9 cellular contexts compared by ENCODE assay signal in genomic region chr5:62720036-62720441, GRCh38.
A peak's percentile ranks its signal among the peaks of the same experiment; 100 is the strongest.
DNase-seq lines count a peak whose midpoint lies in the region; ATAC-seq and TF ChIP-seq lines count a peak whose summit lies in the region.
"Had no signal": no experiment of that assay in that cellular context is flagged by ENCODE, and none has a peak within 500 bp of the region (broad histone marks: within the 10 kb centered on the region; RNA-seq: fewer than 3 reads in every experiment).

No MANE protein-coding gene starts in this region.

- peak; percentile 56 for DNase-seq in AG20443 (ENCODE audit: low spot score)
- DNase-seq in HCT116 (ENCODE audit: low read depth, low spot score), result peak; percentile 31
- peak; percentile 72 for DNase-seq in Karpas-422
- DNase-seq in adipocyte (ENCODE audit: low read depth), result peak; percentile 32
- DNase-seq in myocyte (ENCODE audit: low read depth), result peak; percentile 3
- no peak for DNase-seq in mesenchymal stem cell
- DNase-seq in NCI-H2081 (lab: John Stamatoyannopoulos, UW), result no peak

- no peak overlapping the region for H2BK15ac ChIP-seq in mesenchymal stem cell (ENCODE audit: low read depth, poor library complexity, severe bottlenecking)

- H2BK12ac ChIP-seq in mesenchymal stem cell (ENCODE audit: low read length in 2 of 2), result no peak overlapping the region

- no peak overlapping the region for H2BK5ac ChIP-seq in mesenchymal stem cell (ENCODE audit: low read depth, low read length, poor library complexity, severe bottlenecking)

- H2AK5ac ChIP-seq in mesenchymal stem cell (ENCODE audit: low read length, severe bottlenecking), result no peak overlapping the region

- no peak overlapping the region for H3K27ac ChIP-seq in HCT116 (ENCODE audit: low read depth, low read length)
- no peak overlapping the region for H3K27ac ChIP-seq in Karpas-422 (ENCODE audit: low read length)
- no peak overlapping the region for H3K27ac ChIP-seq in mesenchymal stem cell (ENCODE audit: low read length, poor library complexity, severe bottlenecking)
- H3K27ac ChIP-seq: thoracic aorta had no signal

- WGBS in mesenchymal stem cell, result 67% methylated on average over 7 of the region's 7 CpGs

- TF ChIP-seq CTCF in GM12875 (IDR thresholded peaks at IDR 0.05; ENCODE audit: borderline replicate concordance, insufficient read depth, low read depth, low read length) (peak; percentile 64), HCT116 (IDR thresholded peaks at IDR 0.05 in 2 of 3, conservative IDR thresholded peaks at IDR 0.05 in 1 of 3; ENCODE audit: borderline replicate concordance in 1 of 3, insufficient read depth in 1 of 3, low read depth in 2 of 3, low read length in 2 of 3) (peak in 2 of 3 experiments; percentile 63 to 72; a peak in 4 of 6 replicates)

- POLR2A ChIA-PET in HCT116 (lab: Charles Lee), result no interaction called here

- intact Hi-C loops in HCT116 (cut with micrococcal nuclease), result no loop called here

- no peak for TF ChIP-seq POLR2A in HCT116 (IDR thresholded peaks at IDR 0.05; ENCODE audit: borderline replicate concordance, extremely low read depth, insufficient read depth, insufficient read length)

- H3K4me3 ChIP-seq in GM12875 (ENCODE audit: low read depth, low read length) (no peak overlapping the region), HCT116 (replicated peaks in 1 of 2; ENCODE audit: low read depth in 1 of 2, low read length in 2 of 2) (no peak overlapping the region), Karpas-422 (ENCODE audit: low read length) (no peak overlapping the region), adipocyte (ENCODE audit: low read length) (no peak overlapping the region), mesenchymal stem cell (ENCODE audit: insufficient read depth in 1 of 2, low read depth in 1 of 2, low read length in 2 of 2) (no peak overlapping the region)
- H3K4me3 ChIP-seq: thoracic aorta had no signal

- CTCF ChIA-PET in HCT116 (lab: Charles Lee), result interaction anchor here (0.9 kb wide), 1 partner anchor 276 kb away, joined by 3 read pairs; no protein-coding TSS in a partner anchor

- H3K9me3 ChIP-seq in HCT116 (ENCODE audit: control insufficient read depth in 1 of 2, insufficient read depth in 1 of 2, low read depth in 1 of 2, low read length in 2 of 2) (no peaks in the 10 kb centered on the region), Karpas-422 (ENCODE audit: low read length) (no peaks in the 10 kb centered on the region), adipocyte (ENCODE audit: control insufficient read depth, low read length) (no peaks in the 10 kb centered on the region), mesenchymal stem cell (ENCODE audit: control insufficient read depth, low read length) (no peaks in the 10 kb centered on the region)
- H3K9me3 ChIP-seq: thoracic aorta had no signal

- H3K9ac ChIP-seq in HCT116 (ENCODE audit: low read length) (no peak overlapping the region), Karpas-422 (ENCODE audit: low read length) (no peak overlapping the region), adipocyte (ENCODE audit: low read length) (no peak overlapping the region), mesenchymal stem cell (ENCODE audit: low read length) (no peak overlapping the region)

- no peak overlapping the region for H3K18ac ChIP-seq in mesenchymal stem cell (ENCODE audit: low read depth in 1 of 2, low read length in 2 of 2)

- no peak overlapping the region for H3K23ac ChIP-seq in mesenchymal stem cell (ENCODE audit: low read length in 2 of 2)

- H3K4ac ChIP-seq in mesenchymal stem cell (ENCODE audit: low read depth in 1 of 2, low read length in 2 of 2), result no peak overlapping the region

- no TSS peak for BruUV-seq in HCT116 (replicated peaks; lab: Mats Ljungman, UMichigan)

- H3K79me1 ChIP-seq in mesenchymal stem cell (replicated peaks; ENCODE audit: low read length, poor library complexity, severe bottlenecking), result no peaks in the 10 kb centered on the region

- no peak overlapping the region for H2BK120ac ChIP-seq in mesenchymal stem cell (ENCODE audit: low read depth, low read length)

- H3K36me3 ChIP-seq in HCT116 (ENCODE audit: control insufficient read depth in 1 of 2, insufficient read depth in 2 of 2, low read length in 2 of 2) (no peaks in the 10 kb centered on the region), Karpas-422 (ENCODE audit: insufficient read depth, low read length) (no peaks in the 10 kb centered on the region), adipocyte (ENCODE audit: control insufficient read depth, insufficient read depth, low read length, severe bottlenecking) (no peaks in the 10 kb centered on the region), mesenchymal stem cell (ENCODE audit: control insufficient read depth in 1 of 2, insufficient read depth in 2 of 2, low read depth in 1 of 2, low read length in 2 of 2) (no peaks in the 10 kb centered on the region)
- H3K36me3 ChIP-seq: thoracic aorta had no signal

- peak; percentile 16; the same call in 1 of the 2 replicates for TF ChIP-seq RAD21 in HCT116 (IDR thresholded peaks at IDR 0.05; ENCODE audit: low read depth)

- H3K4me1 ChIP-seq in HCT116 (ENCODE audit: control insufficient read depth in 1 of 2, insufficient read depth in 2 of 2, low read length in 2 of 2) (no peaks in the 10 kb centered on the region), Karpas-422 (ENCODE audit: low read length) (no peaks in the 10 kb centered on the region), adipocyte (ENCODE audit: control insufficient read depth, insufficient read depth, low read length) (no peaks in the 10 kb centered on the region), mesenchymal stem cell (ENCODE audit: control insufficient read depth, insufficient read depth, low read depth, low read length) (peaks cover 6% of the 10 kb centered on the region)

- H3K14ac ChIP-seq in mesenchymal stem cell (ENCODE audit: low read length in 2 of 2), result peak overlapping the region in 1 of 2 experiments; percentile 32

- H3K27me3 ChIP-seq in HCT116 (ENCODE audit: insufficient read depth, low read length), result no peaks in the 10 kb centered on the region
- H3K27me3 ChIP-seq in Karpas-422 (ENCODE audit: low read length), result no peaks in the 10 kb centered on the region
- peaks cover 27% of the 10 kb centered on the region for H3K27me3 ChIP-seq in adipocyte (replicated peaks; ENCODE audit: control insufficient read depth, insufficient read depth, low read length)
- peaks cover 0 to 10% of the 10 kb centered on the region in 2 experiments for H3K27me3 ChIP-seq in mesenchymal stem cell (ENCODE audit: control insufficient read depth in 1 of 2, insufficient read depth in 1 of 2, low read length in 2 of 2)

- H3K79me2 ChIP-seq in HCT116 (ENCODE audit: insufficient read depth, low read length) (no peaks in the 10 kb centered on the region), Karpas-422 (ENCODE audit: low read length) (no peaks in the 10 kb centered on the region)

- H2AFZ ChIP-seq in HCT116 (ENCODE audit: low read depth, low read length, poor library complexity, severe bottlenecking) (no peak overlapping the region), Karpas-422 (ENCODE audit: low read length) (no peak overlapping the region), mesenchymal stem cell (ENCODE audit: low read depth, low read length) (no peak overlapping the region)

- RAD21 ChIA-PET in HCT116 (lab: Charles Lee; ENCODE audit: low non-redundant PET in 1 of 2, low total read pairs in 2 of 2, uncharacterized antibody in 2 of 2, unreplicated experiment in 2 of 2), result no interaction called here

- H3K4me2 ChIP-seq in HCT116 (ENCODE audit: low read length) (no peak overlapping the region), Karpas-422 (ENCODE audit: low read depth, low read length, poor library complexity, severe bottlenecking) (no peak overlapping the region), mesenchymal stem cell (ENCODE audit: low read length, poor library complexity, severe bottlenecking) (no peak overlapping the region)

- no peak overlapping the region for H4K91ac ChIP-seq in mesenchymal stem cell (ENCODE audit: low read length)

- ATAC-seq in HCT116, result peak; percentile 98

- H4K20me1 ChIP-seq in HCT116 (ENCODE audit: insufficient read depth) (no peaks in the 10 kb centered on the region), Karpas-422 (ENCODE audit: insufficient read depth, low read depth, low read length) (no peaks in the 10 kb centered on the region)

- H4K8ac ChIP-seq in mesenchymal stem cell (ENCODE audit: low read length), result no peak overlapping the region

- H3K9me2 ChIP-seq in HCT116 (ENCODE audit: insufficient read depth) (no peaks in the 10 kb centered on the region), Karpas-422 (replicated peaks; ENCODE audit: insufficient read depth, low read length) (no peaks in the 10 kb centered on the region)

TF ChIP-seq in HCT116, 20 proteins besides CTCF, POLR2A, EP300 and RAD21:
- TF ChIP-seq MAX (IDR thresholded peaks at IDR 0.05), result peak; percentile 84
- no peak for TF ChIP-seq SRF (IDR thresholded peaks at IDR 0.05; ENCODE audit: low read depth)
- TF ChIP-seq EGR1 (IDR thresholded peaks at IDR 0.05; ENCODE audit: low read depth), result no peak

Comparison
In these comparisons a context has a peak if more than half of its experiments do, and no peak if none do; other contexts are left out.
1. DNase-seq: peak in AG20443 (single experiment), HCT116 (single experiment), Karpas-422 (single experiment), adipocyte (single experiment) and myocyte (single experiment); none in mesenchymal stem cell (single experiment) and NCI-H2081 (0 of 2).